In the genomic region with DNA sequence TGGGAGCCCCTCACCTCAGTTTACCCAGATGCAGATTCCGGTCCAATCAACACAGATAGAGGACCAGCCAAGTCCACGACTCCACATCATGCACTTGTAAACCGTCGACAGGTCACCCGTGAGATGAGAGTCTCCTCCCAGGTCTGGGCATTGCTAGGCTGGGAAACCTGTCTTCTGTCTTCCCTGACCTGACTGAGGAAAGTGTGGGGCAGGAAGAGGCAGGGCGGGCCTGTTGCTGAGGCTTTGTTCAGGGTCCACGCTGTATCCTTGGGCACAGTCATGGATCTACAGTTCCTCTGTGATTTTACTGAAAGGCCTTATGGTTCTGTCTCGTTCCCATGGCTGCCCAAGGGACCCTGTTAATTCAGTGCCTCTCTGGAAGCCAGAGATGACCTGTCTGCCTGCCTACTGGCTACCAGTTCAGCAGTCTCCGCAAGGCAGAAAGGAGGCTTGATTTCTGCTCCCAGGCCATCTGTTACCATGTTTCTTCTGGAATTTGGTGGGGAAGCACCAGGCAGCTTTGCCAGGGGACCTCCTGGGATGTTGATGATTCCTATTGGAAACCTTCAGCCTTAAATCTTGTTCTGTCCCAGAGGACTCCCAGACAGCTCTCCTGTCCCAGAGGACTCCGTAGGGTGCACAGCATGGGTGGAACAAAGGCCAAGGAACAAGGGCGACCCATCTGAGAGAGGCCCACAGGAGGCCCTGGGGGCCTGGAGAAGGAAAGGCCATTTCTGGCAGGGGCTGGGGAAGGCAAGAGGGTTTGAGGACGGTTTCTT, we compare ENCODE assay signal across 16 cellular contexts.
DNase-seq lines count a peak whose midpoint lies in the region; ATAC-seq and TF ChIP-seq lines count a peak whose summit lies in the region.
"Had no signal": no experiment of that assay in that cellular context is flagged by ENCODE, and none has a peak within 500 bp of the region (broad histone marks: within the 10 kb centered on the region; RNA-seq: fewer than 3 reads in every experiment).

No MANE protein-coding gene starts in this region.

- no peak overlapping the region for H3K4ac ChIP-seq in neuronal stem cell (ENCODE audit: low read length)

- H3K14ac ChIP-seq in neuronal stem cell (ENCODE audit: low read length), result no peak overlapping the region

- H3K4me1 ChIP-seq in neuronal stem cell (ENCODE audit: control insufficient read depth in 2 of 2, insufficient read depth in 1 of 2, low read depth in 1 of 2, low read length in 2 of 2), result peaks cover 11 to 18% of the 10 kb centered on the region in 2 donors

- H3K36me3 Mint-ChIP-seq in activated CD8-positive, alpha-beta memory T cell treated with anti-CD3 and anti-CD28 coated beads, Interleukin-2, amount 10 ng/mL, durations not matched to agents 7 days and 5 days, result no peaks in the 10 kb centered on the region
- H3K36me3 Mint-ChIP-seq: CD8-positive, alpha-beta T cell had no signal

- H3K36me3 ChIP-seq in neuronal stem cell (replicated peaks in 1 of 2; ENCODE audit: control insufficient read depth in 2 of 2, insufficient read depth in 2 of 2, low read length in 2 of 2), result no peaks in the 10 kb centered on the region

- TF ChIP-seq CTCF in GM10266 (IDR thresholded peaks at IDR 0.05; ENCODE audit: control insufficient read depth, insufficient read depth, low read depth, missing control alignments), result no peak

- no peak overlapping the region for H3K4me2 ChIP-seq in neuronal stem cell (ENCODE audit: insufficient read depth, low read length, poor library complexity, severe bottlenecking)
- H3K4me2 ChIP-seq: KMS-11 had no signal

- no peaks in the 10 kb centered on the region for H3K79me1 ChIP-seq in neuronal stem cell (ENCODE audit: low read depth, low read length)

- H2AK5ac ChIP-seq in neuronal stem cell (ENCODE audit: low read depth, low read length), result peak overlapping the region; percentile 44

- H3K9ac ChIP-seq in neuronal stem cell (ENCODE audit: low read depth, low read length, poor library complexity), result no peak overlapping the region
- H3K9ac ChIP-seq: KMS-11 had no signal

- DNase-seq in activated CD8-positive, alpha-beta memory T cell treated with anti-CD3 and anti-CD28 coated beads, Interleukin-2, amount 10 ng/mL, durations not matched to agents 7 days and 5 days, result peak; percentile 28
- no peak for DNase-seq in activated CD8-positive, alpha-beta memory T cell treated with anti-CD3 and anti-CD28 coated beads, Interleukin-2, amount 50 U/mL, for 4 hours
- DNase-seq in cerebellum (ENCODE audit: low spot score) (peak; percentile 81), neuronal stem cell (ENCODE audit: low spot score) (no peak), ureter (ENCODE audit: low spot score) (peak; percentile 19), GM10266 (ENCODE audit: extremely low spot score) (no peak)
- no peak for DNase-seq in NK-92 treated with Interleukin-12 subunit alpha and Interleukin-12 subunit beta, amount 100 ng/mL, for 24 hours (lab: John Stamatoyannopoulos, UW)
- DNase-seq: GF-D8, NCI-H1694, NCI-H2107, NCI-H2227 treated with DMSO at 0.1 percent for 48 hours, NCI-H524, Right ventricle myocardium superior had no signal

- CTCF ChIA-PET in activated CD8-positive, alpha-beta memory T cell treated with anti-CD3 and anti-CD28 coated beads, Interleukin-2, amount 10 ng/mL, durations not matched to agents 7 days and 5 days (lab: Charles Lee), result no interaction called here

- no peak overlapping the region for H3K27ac Mint-ChIP-seq in activated CD8-positive, alpha-beta memory T cell treated with anti-CD3 and anti-CD28 coated beads, Interleukin-2, amount 10 ng/mL, durations not matched to agents 7 days and 5 days
- H3K27ac Mint-ChIP-seq: CD8-positive, alpha-beta T cell had no signal

- no CpG with 5 or more reads among the region's 12 CpGs for WGBS in neuronal stem cell (ENCODE audit: extremely low coverage in 2 of 2, insufficient read length in 2 of 2, insufficient replicate concordance in 1 of 2), 2 donors

- H3K27me3 Mint-ChIP-seq in activated CD8-positive, alpha-beta memory T cell treated with anti-CD3 and anti-CD28 coated beads, Interleukin-2, amount 10 ng/mL, durations not matched to agents 7 days and 5 days, result no peaks in the 10 kb centered on the region

- no peak overlapping the region for H3K4me3 ChIP-seq in neuronal stem cell (ENCODE audit: low read length in 2 of 2)

- no peaks in the 10 kb centered on the region for H3K27me3 ChIP-seq in neuronal stem cell (ENCODE audit: control insufficient read depth in 3 of 3, insufficient read depth in 3 of 3, low read depth in 1 of 3, low read length in 3 of 3)

- H2BK120ac ChIP-seq in neuronal stem cell (ENCODE audit: low read depth, low read length), result no peak overlapping the region

- peak overlapping the region; percentile 46 for H2BK5ac ChIP-seq in neuronal stem cell (ENCODE audit: low read length)

- no peak overlapping the region for H3K4me3 Mint-ChIP-seq in activated CD8-positive, alpha-beta memory T cell treated with anti-CD3 and anti-CD28 coated beads, Interleukin-2, amount 10 ng/mL, durations not matched to agents 7 days and 5 days
- H3K4me3 Mint-ChIP-seq: CD8-positive, alpha-beta T cell had no signal

- no peak overlapping the region for H4K8ac ChIP-seq in neuronal stem cell (ENCODE audit: low read depth, low read length)

- no peak for ATAC-seq in activated CD8-positive, alpha-beta memory T cell treated with anti-CD3 and anti-CD28 coated beads, Interleukin-2, amount 10 ng/mL, durations not matched to agents 7 days and 5 days
- no peak for ATAC-seq in HG03175 (IDR thresholded peaks at IDR 0.05; ENCODE audit: unreplicated experiment)
- ATAC-seq: CD8-positive, alpha-beta T cell had no signal

- H2AFZ ChIP-seq in neuronal stem cell (ENCODE audit: low read length), result peak overlapping the region; percentile 58

- no peak overlapping the region for H3K23ac ChIP-seq in neuronal stem cell (ENCODE audit: low read depth, low read length, poor library complexity)

- H3K27ac ChIP-seq in neuronal stem cell (replicated peaks; ENCODE audit: low read length), result no peak overlapping the region
- H3K27ac ChIP-seq: KMS-11 had no signal

- H3K18ac ChIP-seq in neuronal stem cell (ENCODE audit: low read length), result peak overlapping the region; percentile 49

- no peak overlapping the region for H2BK12ac ChIP-seq in neuronal stem cell (ENCODE audit: low read length)

- H2BK15ac ChIP-seq in neuronal stem cell (ENCODE audit: low read length), result peak overlapping the region; percentile 82

- no peaks in the 10 kb centered on the region for H3K4me1 Mint-ChIP-seq in activated CD8-positive, alpha-beta memory T cell treated with anti-CD3 and anti-CD28 coated beads, Interleukin-2, amount 10 ng/mL, durations not matched to agents 7 days and 5 days

- H4K91ac ChIP-seq in neuronal stem cell (ENCODE audit: low read depth, low read length, poor library complexity), result no peak overlapping the region

- H3K9me3 Mint-ChIP-seq in activated CD8-positive, alpha-beta memory T cell treated with anti-CD3 and anti-CD28 coated beads, Interleukin-2, amount 10 ng/mL, durations not matched to agents 7 days and 5 days (ENCODE audit: low read depth), result no peaks in the 10 kb centered on the region
- H3K9me3 Mint-ChIP-seq: CD8-positive, alpha-beta T cell had no signal

- H3K9me3 ChIP-seq in neuronal stem cell (replicated peaks in 1 of 2; ENCODE audit: control insufficient read depth in 2 of 2, insufficient read depth in 1 of 2, low read depth in 1 of 2, low read length in 2 of 2), result no peaks in the 10 kb centered on the region

Comparison
In these comparisons a context has a peak if more than half of its experiments do, and no peak if none do; other contexts are left out.
1. DNase-seq: peak in activated CD8-positive, alpha-beta memory T cell treated with anti-CD3 and anti-CD28 coated beads, Interleukin-2, amount 10 ng/mL, durations not matched to agents 7 days and 5 days (single experiment), cerebellum (single experiment) and ureter (single experiment); none in activated CD8-positive, alpha-beta memory T cell treated with anti-CD3 and anti-CD28 coated beads, Interleukin-2, amount 50 U/mL, for 4 hours (single experiment), neuronal stem cell (single experiment), NK-92 treated with Interleukin-12 subunit alpha and Interleukin-12 subunit beta, amount 100 ng/mL, for 24 hours (single experiment) and GM10266 (single experiment).